Comparison of ENCODE assay signal across 8 cellular contexts in genomic region chr7:18666107-18666728, GRCh38.
DNase-seq lines count a peak whose midpoint lies in the region; ATAC-seq and TF ChIP-seq lines count a peak whose summit lies in the region.

No MANE protein-coding gene starts in this region.

- TF ChIP-seq CTCF in BE2C (IDR thresholded peaks at IDR 0.05; ENCODE audit: low read depth, low read length) = peak; percentile 100

- DNase-seq in BE2C (peak; percentile 85), NCI-H2227 treated with DMSO at 0.1 percent for 48 hours (lab: John Stamatoyannopoulos, UW) (peak; percentile 49), left kidney (ENCODE audit: low read depth, low spot score) (peak; percentile 81)
- DNase-seq in activated CD4-positive, CD25-positive, alpha-beta regulatory T cell (lab: John Stamatoyannopoulos, UW) = peak; percentile 4 to 24 (median 6)
- DNase-seq in central memory CD8-positive, alpha-beta T cell (ENCODE audit: low spot score in 2 of 2) = peak; percentile 22 to 37
- peak; percentile 57 for DNase-seq in stimulated activated CD4-positive, alpha-beta T cell treated with anti-CD3 and anti-CD28 coated beads, Interleukin-4, amount 100 ng/mL, for 24 hours

- no peak overlapping the region for H3K27ac Mint-ChIP-seq in central memory CD8-positive, alpha-beta T cell (ENCODE audit: low read depth)

- ATAC-seq in GM19023 (IDR thresholded peaks at IDR 0.05; ENCODE audit: unreplicated experiment) = peak; percentile 99
- peak; percentile 93 for ATAC-seq in HG03108 (IDR thresholded peaks at IDR 0.05; ENCODE audit: unreplicated experiment)
- peak; percentile 49 for ATAC-seq in central memory CD8-positive, alpha-beta T cell (replicated peaks; ENCODE audit: extremely low read depth, poor library complexity, severe bottlenecking)

- H3K4me3 ChIP-seq in BE2C (ENCODE audit: low read depth, low read length) = no peak overlapping the region

- no peaks in the 10 kb centered on the region for H3K9me3 Mint-ChIP-seq in central memory CD8-positive, alpha-beta T cell

- H3K27me3 Mint-ChIP-seq in central memory CD8-positive, alpha-beta T cell = no peaks in the 10 kb centered on the region

- no peaks in the 10 kb centered on the region for H3K9me3 ChIP-seq in BE2C

- H3K36me3 Mint-ChIP-seq in central memory CD8-positive, alpha-beta T cell (ENCODE audit: insufficient read depth) = no peaks in the 10 kb centered on the region

- H3K4me1 Mint-ChIP-seq in central memory CD8-positive, alpha-beta T cell = no peaks in the 10 kb centered on the region

- no peaks in the 10 kb centered on the region for H3K27me3 ChIP-seq in BE2C

- peaks cover 6% of the 10 kb centered on the region for H3K36me3 ChIP-seq in BE2C

- H3K4me1 ChIP-seq in BE2C = peaks cover 4% of the 10 kb centered on the region; the same call in 1 of the 2 replicates

- H3K4me3 Mint-ChIP-seq in central memory CD8-positive, alpha-beta T cell = no peak overlapping the region

Comparison
In these comparisons a context has a peak if more than half of its experiments do, and no peak if none do; other contexts are left out.
1. DNase-seq: peak in every context shown above with its lines; median percentile 85 in BE2C; 81 in left kidney; 57 in stimulated activated CD4-positive, alpha-beta T cell treated with anti-CD3 and anti-CD28 coated beads, Interleukin-4, amount 100 ng/mL, for 24 hours; 49 in NCI-H2227 treated with DMSO at 0.1 percent for 48 hours; 30 in central memory CD8-positive, alpha-beta T cell; 6 in activated CD4-positive, CD25-positive, alpha-beta regulatory T cell.
2. ATAC-seq: peak in every context shown above with its lines; median percentile 99 in GM19023; 93 in HG03108; 49 in central memory CD8-positive, alpha-beta T cell.